In the genomic region with DNA sequence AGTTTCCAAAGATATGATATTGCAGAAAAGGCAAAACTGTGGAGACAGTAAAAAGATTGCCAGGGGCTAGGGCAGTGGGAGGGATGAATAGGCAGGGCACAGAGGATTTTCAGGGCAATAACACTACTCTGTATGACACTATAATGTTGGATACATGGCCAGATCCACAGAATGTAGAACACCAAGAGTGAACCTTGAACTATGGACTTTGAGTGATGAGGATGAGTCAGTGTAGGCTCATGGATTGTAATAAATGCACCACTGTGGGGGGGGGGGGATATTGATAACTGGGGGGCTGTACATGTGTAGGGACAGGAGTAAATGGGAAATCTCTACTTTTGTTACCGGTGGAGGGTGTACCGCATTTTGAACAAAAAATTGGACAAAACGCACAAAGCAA, we compare ENCODE assay signal across 24 cellular contexts.
"Had no signal": no experiment of that assay in that cellular context is flagged by ENCODE, and none has a peak within 500 bp of the region (broad histone marks: within the 10 kb centered on the region; RNA-seq: fewer than 3 reads in every experiment).

No MANE protein-coding gene starts in this region.

- DNase-seq: activated CD4-positive, alpha-beta T cell treated with anti-CD3 and anti-CD28 coated beads for 4 hours; activated CD8-positive, alpha-beta memory T cell treated with anti-CD3 and anti-CD28 coated beads, Interleukin-2, amount 50 U/mL, for 48 hours; activated CD8-positive, alpha-beta T cell treated with anti-CD3 and anti-CD28 coated beads for 36 hours; activated naive CD4-positive, alpha-beta T cell treated with anti-CD3 and anti-CD28 coated beads, Interleukin-2, amount 50 U/mL, for 16 hours; activated T-cell treated with anti-CD3 and anti-CD28 coated beads, Interleukin-2, amount 50 U/mL, for 1 hour; amygdala; brain microvascular endothelial cell; NCI-H1105 treated with DMSO at 0.1 percent for 48 hours; NCI-H1436 treated with DMSO at 0.1 percent for 48 hours; NCI-H187; NCI-H2081; NCI-H510A treated with DMSO at 0.1 percent for 48 hours; NCI-H69; NK-92 treated with Interleukin-12 subunit alpha and Interleukin-12 subunit beta, amount 100 ng/mL, for 24 hours; OCI-M1; Right ventricle myocardium superior; SJCRH30; SK-N-SH; T-helper 1 cell had no signal

- H3K4me3 Mint-ChIP-seq: activated CD8-positive, alpha-beta T cell treated with anti-CD3 and anti-CD28 coated beads for 36 hours had no signal

- H3K36me3 ChIP-seq: brain microvascular endothelial cell, cardiac muscle cell, SJCRH30 had no signal

- ATAC-seq: activated CD4-positive, CD25-positive, alpha-beta regulatory T cell treated with anti-CD3 and anti-CD28 coated beads, Interleukin-2, amount 50 U/mL, for 24 hours; activated CD8-positive, alpha-beta T cell treated with anti-CD3 and anti-CD28 coated beads for 36 hours; Panc1 had no signal

- H3K9ac ChIP-seq: SK-N-SH had no signal

- H3K9me3 Mint-ChIP-seq: activated CD8-positive, alpha-beta T cell treated with anti-CD3 and anti-CD28 coated beads for 36 hours had no signal

- H3K4me2 ChIP-seq: SK-N-SH had no signal

- H3K27ac ChIP-seq: brain microvascular endothelial cell, RWPE1, SJCRH30, VCaP had no signal

- H3K4me3 ChIP-seq: cardiac muscle cell, SJCRH30 had no signal

- H3K27me3 ChIP-seq: brain microvascular endothelial cell, cardiac muscle cell, SJCRH30 had no signal

- H3K27ac Mint-ChIP-seq: activated CD8-positive, alpha-beta T cell treated with anti-CD3 and anti-CD28 coated beads for 36 hours had no signal

- H3K9me2 ChIP-seq: SK-N-SH had no signal

- H3K9me3 ChIP-seq: SJCRH30, SK-N-SH had no signal

- H3K4me1 ChIP-seq: SJCRH30 had no signal

- H3K27me3 Mint-ChIP-seq: activated CD8-positive, alpha-beta T cell treated with anti-CD3 and anti-CD28 coated beads for 36 hours had no signal
